In the genomic region with DNA sequence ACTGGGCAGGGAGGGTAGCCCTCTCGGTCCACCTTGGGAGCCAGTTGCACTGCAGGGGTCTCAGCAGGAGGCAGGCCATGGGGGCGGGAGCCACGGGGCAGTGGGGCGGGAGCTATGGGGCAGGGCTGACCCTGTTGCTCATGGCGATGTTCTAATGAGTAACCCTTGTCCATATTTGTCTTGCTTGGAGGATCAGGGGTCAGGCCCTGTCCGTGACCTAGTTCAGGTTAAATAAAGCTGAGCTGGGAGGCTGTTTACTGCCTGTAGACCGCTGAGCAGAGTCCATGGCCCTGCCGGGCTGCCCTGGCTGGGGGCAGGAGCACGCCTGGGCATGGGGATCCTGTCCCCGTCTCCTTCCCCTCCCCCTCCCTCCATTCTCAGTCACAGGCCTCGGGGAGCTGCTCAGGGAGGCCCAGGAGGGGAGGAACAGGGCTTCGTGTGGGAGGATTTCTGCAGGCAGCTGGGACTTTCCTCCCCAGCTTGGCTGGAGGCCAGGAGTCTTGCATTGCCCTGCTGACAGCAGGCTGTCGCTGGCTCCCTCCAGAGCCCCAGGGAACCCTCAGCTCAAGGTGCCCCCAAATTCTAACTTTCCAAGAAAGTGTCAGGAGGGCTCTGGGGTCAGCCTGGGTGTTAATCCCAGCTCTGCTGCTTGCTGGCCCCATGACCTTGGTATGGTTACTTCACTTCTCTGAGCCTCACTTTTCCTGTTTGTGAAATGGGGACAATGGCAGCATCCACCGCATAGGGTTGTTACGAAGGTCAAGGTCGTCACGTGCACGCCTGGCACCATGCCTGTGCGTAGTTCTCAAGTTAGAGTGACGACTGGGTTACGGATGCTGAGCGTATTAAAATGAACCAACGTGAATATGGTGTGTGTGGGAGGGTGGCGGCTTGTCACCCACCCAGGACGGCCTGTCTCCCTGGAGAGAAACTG, we compare ENCODE assay signal across 1 cellular context.
A peak's percentile ranks its signal among the peaks of the same experiment; 100 is the strongest.
TF ChIP-seq lines count a peak whose summit lies in the region.

No MANE protein-coding gene starts in this region.

TF ChIP-seq in HepG2, 621 proteins besides CTCF, POLR2A, EP300 and RAD21 (continued from another document and continues in another):
- TF ChIP-seq, protein P1, sequence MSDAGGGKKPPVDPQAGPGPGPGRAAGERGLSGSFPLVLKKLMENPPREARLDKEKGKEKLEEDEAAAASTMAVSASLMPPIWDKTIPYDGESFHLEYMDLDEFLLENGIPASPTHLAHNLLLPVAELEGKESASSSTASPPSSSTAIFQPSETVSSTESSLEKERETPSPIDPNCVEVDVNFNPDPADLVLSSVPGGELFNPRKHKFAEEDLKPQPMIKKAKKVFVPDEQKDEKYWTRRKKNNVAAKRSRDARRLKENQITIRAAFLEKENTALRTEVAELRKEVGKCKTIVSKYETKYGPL (CRISPR knock-in tag; IDR thresholded peaks at IDR 0.05): no peak
- no peak for TF ChIP-seq KLF9 (CRISPR knock-in tag; IDR thresholded peaks at IDR 0.05; ENCODE audit: low read depth)
- TF ChIP-seq ZNF644 (CRISPR knock-in tag; IDR thresholded peaks at IDR 0.05; ENCODE audit: low read depth): 0 out of 2 replicates have a peak, but pooled peaks have one; percentile 2
- TF ChIP-seq ZNF720 (CRISPR knock-in tag; IDR thresholded peaks at IDR 0.05): no peak
- no peak; the same call in 1 of the 2 replicates for TF ChIP-seq AHR (CRISPR knock-in tag; IDR thresholded peaks at IDR 0.05)
- peak; percentile 96 for TF ChIP-seq NCOR1 (IDR thresholded peaks at IDR 0.05; ENCODE audit: borderline replicate concordance, low read length)
- TF ChIP-seq, protein P2, sequence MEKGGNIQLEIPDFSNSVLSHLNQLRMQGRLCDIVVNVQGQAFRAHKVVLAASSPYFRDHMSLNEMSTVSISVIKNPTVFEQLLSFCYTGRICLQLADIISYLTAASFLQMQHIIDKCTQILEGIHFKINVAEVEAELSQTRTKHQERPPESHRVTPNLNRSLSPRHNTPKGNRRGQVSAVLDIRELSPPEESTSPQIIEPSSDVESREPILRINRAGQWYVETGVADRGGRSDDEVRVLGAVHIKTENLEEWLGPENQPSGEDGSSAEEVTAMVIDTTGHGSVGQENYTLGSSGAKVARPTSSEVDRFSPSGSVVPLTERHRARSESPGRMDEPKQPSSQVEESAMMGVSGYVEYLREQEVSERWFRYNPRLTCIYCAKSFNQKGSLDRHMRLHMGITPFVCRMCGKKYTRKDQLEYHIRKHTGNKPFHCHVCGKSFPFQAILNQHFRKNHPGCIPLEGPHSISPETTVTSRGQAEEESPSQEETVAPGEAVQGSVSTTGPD (CRISPR knock-in tag; IDR thresholded peaks at IDR 0.05): 0 out of 2 replicates have a peak, but pooled peaks have one; percentile 22
- no peak for TF ChIP-seq SP140L (CRISPR knock-in tag; IDR thresholded peaks at IDR 0.05; ENCODE audit: borderline replicate concordance)
- peak; percentile 98 for TF ChIP-seq ZMYM3 (CRISPR knock-in tag; IDR thresholded peaks at IDR 0.05)
- TF ChIP-seq ZNF430 (CRISPR knock-in tag; IDR thresholded peaks at IDR 0.05): peak; percentile 94
- TF ChIP-seq PAX8 (CRISPR knock-in tag; IDR thresholded peaks at IDR 0.05; ENCODE audit: borderline replicate concordance): no peak; the same call in 1 of the 2 replicates
- peak; percentile 43; the same call in 1 of the 2 replicates for TF ChIP-seq ZNF816 (CRISPR knock-in tag; IDR thresholded peaks at IDR 0.05; ENCODE audit: borderline replicate concordance)
- peak; percentile 88 for TF ChIP-seq AKAP8 (CRISPR knock-in tag; IDR thresholded peaks at IDR 0.05)
- peak; percentile 97 for TF ChIP-seq HNRNPL (IDR thresholded peaks at IDR 0.05; ENCODE audit: low read depth, low read length)
- no peak; the same call in 1 of the 2 replicates for TF ChIP-seq HES4 (CRISPR knock-in tag; IDR thresholded peaks at IDR 0.05; ENCODE audit: borderline replicate concordance)
- 0 out of 2 replicates have a peak, but pooled peaks have one; percentile 1 for TF ChIP-seq EED (CRISPR knock-in tag; IDR thresholded peaks at IDR 0.05)
- TF ChIP-seq, protein P3, sequence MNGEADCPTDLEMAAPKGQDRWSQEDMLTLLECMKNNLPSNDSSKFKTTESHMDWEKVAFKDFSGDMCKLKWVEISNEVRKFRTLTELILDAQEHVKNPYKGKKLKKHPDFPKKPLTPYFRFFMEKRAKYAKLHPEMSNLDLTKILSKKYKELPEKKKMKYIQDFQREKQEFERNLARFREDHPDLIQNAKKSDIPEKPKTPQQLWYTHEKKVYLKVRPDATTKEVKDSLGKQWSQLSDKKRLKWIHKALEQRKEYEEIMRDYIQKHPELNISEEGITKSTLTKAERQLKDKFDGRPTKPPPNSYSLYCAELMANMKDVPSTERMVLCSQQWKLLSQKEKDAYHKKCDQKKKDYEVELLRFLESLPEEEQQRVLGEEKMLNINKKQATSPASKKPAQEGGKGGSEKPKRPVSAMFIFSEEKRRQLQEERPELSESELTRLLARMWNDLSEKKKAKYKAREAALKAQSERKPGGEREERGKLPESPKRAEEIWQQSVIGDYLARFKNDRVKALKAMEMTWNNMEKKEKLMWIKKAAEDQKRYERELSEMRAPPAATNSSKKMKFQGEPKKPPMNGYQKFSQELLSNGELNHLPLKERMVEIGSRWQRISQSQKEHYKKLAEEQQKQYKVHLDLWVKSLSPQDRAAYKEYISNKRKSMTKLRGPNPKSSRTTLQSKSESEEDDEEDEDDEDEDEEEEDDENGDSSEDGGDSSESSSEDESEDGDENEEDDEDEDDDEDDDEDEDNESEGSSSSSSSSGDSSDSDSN (CRISPR knock-in tag; IDR thresholded peaks at IDR 0.05): peak; percentile 76
- TF ChIP-seq FOXP1 (IDR thresholded peaks at IDR 0.05): peak; percentile 88
- peak; percentile 98 for TF ChIP-seq FOXP1 (CRISPR knock-in tag; IDR thresholded peaks at IDR 0.05)
- TF ChIP-seq REPIN1 (CRISPR knock-in tag; IDR thresholded peaks at IDR 0.05; ENCODE audit: borderline replicate concordance, low read depth): peak; percentile 63; the same call in 1 of the 2 replicates
- TF ChIP-seq, protein P4, sequence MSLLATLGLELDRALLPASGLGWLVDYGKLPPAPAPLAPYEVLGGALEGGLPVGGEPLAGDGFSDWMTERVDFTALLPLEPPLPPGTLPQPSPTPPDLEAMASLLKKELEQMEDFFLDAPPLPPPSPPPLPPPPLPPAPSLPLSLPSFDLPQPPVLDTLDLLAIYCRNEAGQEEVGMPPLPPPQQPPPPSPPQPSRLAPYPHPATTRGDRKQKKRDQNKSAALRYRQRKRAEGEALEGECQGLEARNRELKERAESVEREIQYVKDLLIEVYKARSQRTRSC (CRISPR knock-in tag; IDR thresholded peaks at IDR 0.05; ENCODE audit: low read depth): no peak
- peak; percentile 23; the same call in 1 of the 2 replicates for TF ChIP-seq SSRP1 (CRISPR knock-in tag; IDR thresholded peaks at IDR 0.05)
- no peak for TF ChIP-seq HOXA5 (CRISPR knock-in tag; IDR thresholded peaks at IDR 0.05)
- TF ChIP-seq ZNF460 (CRISPR knock-in tag; IDR thresholded peaks at IDR 0.05; ENCODE audit: borderline replicate concordance): peak; percentile 94
- TF ChIP-seq RBFOX2 (IDR thresholded peaks at IDR 0.05; ENCODE audit: low read depth, low read length): peak; percentile 13; the same call in 1 of the 2 replicates
- TF ChIP-seq RAD51 (IDR thresholded peaks at IDR 0.05; ENCODE audit: borderline replicate concordance): no peak
- TF ChIP-seq, protein P5, sequence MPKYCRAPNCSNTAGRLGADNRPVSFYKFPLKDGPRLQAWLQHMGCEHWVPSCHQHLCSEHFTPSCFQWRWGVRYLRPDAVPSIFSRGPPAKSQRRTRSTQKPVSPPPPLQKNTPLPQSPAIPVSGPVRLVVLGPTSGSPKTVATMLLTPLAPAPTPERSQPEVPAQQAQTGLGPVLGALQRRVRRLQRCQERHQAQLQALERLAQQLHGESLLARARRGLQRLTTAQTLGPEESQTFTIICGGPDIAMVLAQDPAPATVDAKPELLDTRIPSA (CRISPR knock-in tag; IDR thresholded peaks at IDR 0.05; ENCODE audit: borderline replicate concordance): peak; percentile 59; the same call in 1 of the 2 replicates
- TF ChIP-seq FOXK2 (IDR thresholded peaks at IDR 0.05): peak; percentile 96
- TF ChIP-seq CCDC6 (CRISPR knock-in tag; IDR thresholded peaks at IDR 0.05): peak; percentile 83
- TF ChIP-seq, protein P6, sequence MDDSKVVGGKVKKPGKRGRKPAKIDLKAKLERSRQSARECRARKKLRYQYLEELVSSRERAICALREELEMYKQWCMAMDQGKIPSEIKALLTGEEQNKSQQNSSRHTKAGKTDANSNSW (CRISPR knock-in tag; IDR thresholded peaks at IDR 0.05; ENCODE audit: borderline replicate concordance): no peak
- TF ChIP-seq ZNF468 (CRISPR knock-in tag; IDR thresholded peaks at IDR 0.05): no peak
- TF ChIP-seq, protein P7, sequence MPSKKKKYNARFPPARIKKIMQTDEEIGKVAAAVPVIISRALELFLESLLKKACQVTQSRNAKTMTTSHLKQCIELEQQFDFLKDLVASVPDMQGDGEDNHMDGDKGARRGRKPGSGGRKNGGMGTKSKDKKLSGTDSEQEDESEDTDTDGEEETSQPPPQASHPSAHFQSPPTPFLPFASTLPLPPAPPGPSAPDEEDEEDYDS (CRISPR knock-in tag; IDR thresholded peaks at IDR 0.05): peak; percentile 55; the same call in 1 of the 2 replicates
- 0 out of 2 replicates have a peak, but pooled peaks have one; percentile 46 for TF ChIP-seq ZNF674 (CRISPR knock-in tag; IDR thresholded peaks at IDR 0.05; ENCODE audit: low read depth)
- TF ChIP-seq ZSCAN25 (CRISPR knock-in tag; IDR thresholded peaks at IDR 0.05): no peak; the same call in 1 of the 2 replicates
- TF ChIP-seq TAF15 (IDR thresholded peaks at IDR 0.05; ENCODE audit: low read depth, low read length, poor library complexity, severe bottlenecking): no peak
- TF ChIP-seq NR2F1 (CRISPR knock-in tag; IDR thresholded peaks at IDR 0.05): peak; percentile 99
- no peak for TF ChIP-seq SUZ12 (IDR thresholded peaks at IDR 0.05; ENCODE audit: low read depth, low read length)
- TF ChIP-seq AGO2 (optimal IDR thresholded peaks at IDR 0.05; ENCODE audit: low read depth, low read length): no peak
- 0 out of 2 replicates have a peak, but pooled peaks have one; percentile 22 for TF ChIP-seq ELF1 (CRISPR knock-in tag; IDR thresholded peaks at IDR 0.05)
- TF ChIP-seq, protein P8, sequence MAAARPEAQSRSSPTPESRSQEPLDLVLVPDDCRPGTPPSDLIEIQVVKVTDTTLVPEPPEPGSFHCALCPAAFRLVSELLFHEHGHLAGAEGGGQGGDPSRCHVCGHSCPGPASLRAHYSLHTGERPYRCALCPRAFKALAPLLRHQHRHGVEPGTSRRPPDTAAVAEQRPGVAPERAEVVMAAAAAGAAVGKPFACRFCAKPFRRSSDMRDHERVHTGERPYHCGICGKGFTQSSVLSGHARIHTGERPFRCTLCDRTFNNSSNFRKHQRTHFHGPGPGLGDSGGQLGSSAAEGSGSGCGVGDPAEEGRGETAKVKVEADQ (CRISPR knock-in tag; IDR thresholded peaks at IDR 0.05; ENCODE audit: borderline replicate concordance): peak; percentile 80
- TF ChIP-seq TBL1XR1 (IDR thresholded peaks at IDR 0.05; ENCODE audit: borderline replicate concordance, low read length, partially characterized antibody): peak; percentile 93
- no peak; the same call in 1 of the 2 replicates for TF ChIP-seq FOSL1 (CRISPR knock-in tag; IDR thresholded peaks at IDR 0.05; ENCODE audit: borderline replicate concordance)
- TF ChIP-seq HHEX (CRISPR knock-in tag; IDR thresholded peaks at IDR 0.05): peak; percentile 75
- TF ChIP-seq, protein P9, sequence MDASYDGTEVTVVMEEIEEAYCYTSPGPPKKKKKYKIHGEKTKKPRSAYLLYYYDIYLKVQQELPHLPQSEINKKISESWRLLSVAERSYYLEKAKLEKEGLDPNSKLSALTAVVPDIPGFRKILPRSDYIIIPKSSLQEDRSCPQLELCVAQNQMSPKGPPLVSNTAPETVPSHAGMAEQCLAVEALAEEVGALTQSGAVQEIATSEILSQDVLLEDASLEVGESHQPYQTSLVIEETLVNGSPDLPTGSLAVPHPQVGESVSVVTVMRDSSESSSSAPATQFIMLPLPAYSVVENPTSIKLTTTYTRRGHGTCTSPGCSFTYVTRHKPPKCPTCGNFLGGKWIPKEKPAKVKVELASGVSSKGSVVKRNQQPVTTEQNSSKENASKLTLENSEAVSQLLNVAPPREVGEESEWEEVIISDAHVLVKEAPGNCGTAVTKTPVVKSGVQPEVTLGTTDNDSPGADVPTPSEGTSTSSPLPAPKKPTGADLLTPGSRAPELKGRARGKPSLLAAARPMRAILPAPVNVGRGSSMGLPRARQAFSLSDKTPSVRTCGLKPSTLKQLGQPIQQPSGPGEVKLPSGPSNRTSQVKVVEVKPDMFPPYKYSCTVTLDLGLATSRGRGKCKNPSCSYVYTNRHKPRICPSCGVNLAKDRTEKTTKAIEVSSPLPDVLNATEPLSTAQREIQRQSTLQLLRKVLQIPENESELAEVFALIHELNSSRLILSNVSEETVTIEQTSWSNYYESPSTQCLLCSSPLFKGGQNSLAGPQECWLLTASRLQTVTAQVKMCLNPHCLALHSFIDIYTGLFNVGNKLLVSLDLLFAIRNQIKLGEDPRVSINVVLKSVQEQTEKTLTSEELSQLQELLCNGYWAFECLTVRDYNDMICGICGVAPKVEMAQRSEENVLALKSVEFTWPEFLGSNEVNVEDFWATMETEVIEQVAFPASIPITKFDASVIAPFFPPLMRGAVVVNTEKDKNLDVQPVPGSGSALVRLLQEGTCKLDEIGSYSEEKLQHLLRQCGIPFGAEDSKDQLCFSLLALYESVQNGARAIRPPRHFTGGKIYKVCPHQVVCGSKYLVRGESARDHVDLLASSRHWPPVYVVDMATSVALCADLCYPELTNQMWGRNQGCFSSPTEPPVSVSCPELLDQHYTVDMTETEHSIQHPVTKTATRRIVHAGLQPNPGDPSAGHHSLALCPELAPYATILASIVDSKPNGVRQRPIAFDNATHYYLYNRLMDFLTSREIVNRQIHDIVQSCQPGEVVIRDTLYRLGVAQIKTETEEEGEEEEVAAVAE (CRISPR knock-in tag; IDR thresholded peaks at IDR 0.05; ENCODE audit: borderline replicate concordance): peak; percentile 68; the same call in 1 of the 2 replicates
- peak; percentile 96 for TF ChIP-seq HDAC2 (CRISPR knock-in tag; IDR thresholded peaks at IDR 0.05)
- no peak for TF ChIP-seq JARID2 (CRISPR knock-in tag; IDR thresholded peaks at IDR 0.05; ENCODE audit: insufficient replicate concordance)
- TF ChIP-seq RELA (CRISPR knock-in tag; IDR thresholded peaks at IDR 0.05): 0 out of 2 replicates have a peak, but pooled peaks have one; percentile 68
- TF ChIP-seq ZIK1 (CRISPR knock-in tag; IDR thresholded peaks at IDR 0.05; ENCODE audit: borderline replicate concordance, low read depth): no peak
- TF ChIP-seq AGO1 (IDR thresholded peaks at IDR 0.05; ENCODE audit: low read depth, low read length, poor library complexity, severe bottlenecking): no peak
- TF ChIP-seq, protein P10, sequence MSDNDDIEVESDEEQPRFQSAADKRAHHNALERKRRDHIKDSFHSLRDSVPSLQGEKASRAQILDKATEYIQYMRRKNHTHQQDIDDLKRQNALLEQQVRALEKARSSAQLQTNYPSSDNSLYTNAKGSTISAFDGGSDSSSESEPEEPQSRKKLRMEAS (IDR thresholded peaks at IDR 0.05): peak; percentile 78
- no peak for TF ChIP-seq TBP (CRISPR knock-in tag; IDR thresholded peaks at IDR 0.05)
- TF ChIP-seq ZNF234 (CRISPR knock-in tag; conservative IDR thresholded peaks at IDR 0.05): no peak
- peak; percentile 33; the same call in 1 of the 2 replicates for TF ChIP-seq PHF8 (CRISPR knock-in tag; IDR thresholded peaks at IDR 0.05)
- peak; percentile 89 for TF ChIP-seq HMG20A (CRISPR knock-in tag; IDR thresholded peaks at IDR 0.05; ENCODE audit: borderline replicate concordance)
- TF ChIP-seq ZNF124 (CRISPR knock-in tag; IDR thresholded peaks at IDR 0.05): no peak; the same call in 1 of the 2 replicates
- TF ChIP-seq ZNF563 (CRISPR knock-in tag; IDR thresholded peaks at IDR 0.05): peak; percentile 87
- TF ChIP-seq ZNF709 (CRISPR knock-in tag; IDR thresholded peaks at IDR 0.05): peak; percentile 46; the same call in 1 of the 2 replicates
- TF ChIP-seq ARNT2 (CRISPR knock-in tag; IDR thresholded peaks at IDR 0.05; ENCODE audit: low read depth): no peak; the same call in none of the 2 replicates
